Comparison of ENCODE assay signal across 8 cellular contexts in the genomic region with DNA sequence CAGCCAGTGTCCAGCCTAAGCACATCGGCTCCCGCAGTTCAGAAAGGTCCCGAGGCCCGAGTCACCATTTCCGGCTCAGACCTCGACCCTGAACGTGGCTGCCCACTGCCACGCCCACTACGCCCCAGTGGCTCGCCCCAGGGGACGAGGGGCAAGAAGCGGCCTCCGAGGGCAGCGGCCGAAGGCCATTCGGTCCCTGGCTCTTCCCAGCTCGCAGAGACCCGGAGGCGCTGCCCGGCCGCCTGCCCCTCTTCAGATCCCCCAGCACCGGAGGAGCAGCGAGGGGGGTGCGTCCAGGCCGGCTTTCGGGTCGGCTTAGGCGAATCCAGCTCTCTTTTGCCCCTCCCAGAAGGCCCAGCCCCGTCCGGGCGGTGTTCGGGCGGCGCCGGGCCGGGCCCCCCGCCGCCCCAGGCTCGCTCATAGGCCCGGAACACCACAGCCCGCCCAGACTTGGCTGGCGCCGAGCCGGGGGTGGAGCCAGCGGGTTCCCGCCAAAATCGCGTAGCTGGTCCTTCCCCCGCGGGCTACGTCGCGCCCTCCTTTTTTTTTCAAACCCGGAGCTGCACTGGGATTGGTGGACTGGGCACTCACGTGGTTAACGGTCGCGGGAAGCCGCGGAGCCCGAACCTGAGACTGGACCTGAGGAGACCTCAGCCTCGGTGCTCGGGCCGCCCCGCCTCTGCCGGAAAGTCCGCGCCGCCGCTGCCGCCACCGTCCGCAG. TPM values are rescaled to one million over a fixed set of nuclear protein-coding genes. Genes with fewer than 3 reads are reported as not detected.
DNase-seq lines count a peak whose midpoint lies in the region; ATAC-seq, FAIRE-seq and TF ChIP-seq lines count a peak whose summit lies in the region.

A gene (plus strand): TSS at position 617 of the 721 bp plus-strand sequence. CDS start 264 bp downstream, outside the sequence.

- intact Hi-C loops in T-helper 2 cell treated with Interferon-gamma antibody and Interleukin-4, amounts not matched to agents 100 ng/mL and 5 ng/mL, for 36 hours (cut with micrococcal nuclease), result loop anchor here (1.0 to 10.0 kb wide), 10 partner anchors 28 to 1232 kb away; a partner anchor contains a TSS
- intact Hi-C loops in ascending aorta (cut with DNase I) (loop anchor here (2.0 to 10.0 kb wide), 3 partner anchors 112 to 1232 kb away; a partner anchor contains a TSS), right cardiac atrium (cut with DNase I) (loop anchor here in 1 of 4 donors (10.0 kb wide), 1 partner anchor 48 kb away; no protein-coding TSS in a partner anchor)

- H3K4me1 ChIP-seq in ascending aorta, result peaks cover 16 to 27% of the 10 kb centered on the region in 2 donors
- H3K4me1 ChIP-seq in right cardiac atrium (ENCODE audit: control insufficient read depth, insufficient read depth, low read length), result peaks cover 5% of the 10 kb centered on the region

- peak; percentile 94 for DNase-seq in GM18507 (ENCODE audit: extremely low spot score, insufficient read length, low read depth)
- peak; percentile 98 to 100 for DNase-seq in NCI-H1930 (lab: John Stamatoyannopoulos, UW)
- peak; percentile 95 to 99 for DNase-seq in ascending aorta (ENCODE audit: low spot score in 2 of 2)
- peak; percentile 98 to 100 (median 99) for DNase-seq in right cardiac atrium
- peak; percentile 92 for DNase-seq in pulmonary artery endothelial cell (ENCODE audit: low read depth, low spot score)
- DNase-seq in urothelium cell line (ENCODE audit: low spot score), result peak; percentile 98

- no peaks in the 10 kb centered on the region for H3K36me3 ChIP-seq in ascending aorta

- WGBS in right cardiac atrium, result under 1% methylated on average over 73 of the region's 73 CpGs

- H3K27me3 ChIP-seq in ascending aorta (no peaks in the 10 kb centered on the region), right cardiac atrium (ENCODE audit: control insufficient read depth, insufficient read depth) (no peaks in the 10 kb centered on the region)

- ATAC-seq in HG02973 (IDR thresholded peaks at IDR 0.05; ENCODE audit: unreplicated experiment) (peak; percentile 74), right cardiac atrium (peak; percentile 96 to 97)

- peak within 1 kb of the TSS; percentile 89 to 98 for H3K4me3 ChIP-seq in ascending aorta
- peak within 1 kb of the TSS; percentile 86 for H3K4me3 ChIP-seq in right cardiac atrium (ENCODE audit: low read length)

- TF ChIP-seq CTCF in ascending aorta (IDR thresholded peaks at IDR 0.05), result no peak

- peak; percentile 91 for FAIRE-seq in GM18507 (lab: Jason Lieb, UNC)
- FAIRE-seq in urothelium cell line (lab: Jason Lieb, UNC), result no peak

- H3K27ac ChIP-seq in ascending aorta, result peak within 1 kb of the TSS; percentile 93 to 98
- peak within 1 kb of the TSS; percentile 96 for H3K27ac ChIP-seq in right cardiac atrium (ENCODE audit: low read length)

- H3K9me3 ChIP-seq in ascending aorta (no peaks in the 10 kb centered on the region), right cardiac atrium (ENCODE audit: control insufficient read depth, low read length) (no peaks in the 10 kb centered on the region)

RNA-seq across cellular contexts. Expression of the gene that starts here (rescaled TPM):
- 67.1 and 67.7 TPM in 2 replicates for total RNA-seq in T-helper 2 cell treated with Interferon-gamma antibody and Interleukin-4, amounts not matched to agents 100 ng/mL and 5 ng/mL, for 36 hours
- total RNA-seq in ascending aorta (20.8 TPM), right cardiac atrium (10 to 100 TPM; 51.6 to 85.0 (median 60.4) TPM), pulmonary artery endothelial cell (19.1 and 22.5 TPM in 2 replicates)
- 30.0 TPM for polyA plus RNA-seq in right cardiac atrium

Comparison
In these comparisons a context has a peak if more than half of its experiments do, and no peak if none do; other contexts are left out.
1. Peak in every context shown above with its lines: DNase-seq, ATAC-seq, H3K4me3 ChIP-seq and H3K27ac ChIP-seq.